Comparison of ENCODE assay signal across 24 cellular contexts in genomic region chr2:86498468-86499260, GRCh38. TPM values are rescaled to one million over a fixed set of nuclear protein-coding genes. Genes with fewer than 3 reads are reported as not detected.
A peak's percentile ranks its signal among the peaks of the same experiment; 100 is the strongest.
DNase-seq lines count a peak whose midpoint lies in the region; ATAC-seq, FAIRE-seq and TF ChIP-seq lines count a peak whose summit lies in the region.
"Had no signal": no experiment of that assay in that cellular context is flagged by ENCODE, and none has a peak within 500 bp of the region (broad histone marks: within the 10 kb centered on the region; RNA-seq: fewer than 3 reads in every experiment).

No MANE protein-coding gene starts in this region.

- H3K9me3 Mint-ChIP-seq in memory B cell, result peaks cover 22% of the 10 kb centered on the region

- ATAC-seq in memory B cell (ENCODE audit: low read depth) (peak; percentile 26), GM18858 (IDR thresholded peaks at IDR 0.05; ENCODE audit: unreplicated experiment) (no peak)
- ATAC-seq: CD8-positive, alpha-beta T cell; left colon; stimulated activated effector memory CD8-positive, alpha-beta T cell treated with anti-CD3 and anti-CD28 coated beads, Interleukin-12 subunit alpha, Interleukin-12 subunit beta, amount 100 ng/mL, for 72 hours; T-cell had no signal

- peaks cover 5% of the 10 kb centered on the region for H3K36me3 ChIP-seq in bronchial epithelial cell (ENCODE audit: control insufficient read depth, insufficient read depth, low read length)
- H3K36me3 ChIP-seq in Peyer's patch, result peaks cover 0 to 93% (median 3%) of the 10 kb centered on the region in 3 donors
- H3K36me3 ChIP-seq: uterus had no signal

- no peaks in the 10 kb centered on the region for H3K27me3 Mint-ChIP-seq in memory B cell
- H3K27me3 Mint-ChIP-seq: activated CD4-positive, alpha-beta T cell treated with anti-CD3 and anti-CD28 coated beads for 36 hours; activated naive CD8-positive, alpha-beta T cell treated with anti-CD3 and anti-CD28 coated beads for 36 hours; progenitor cell of endocrine pancreas; T-cell had no signal

- TF ChIP-seq CTCF in bronchial epithelial cell (IDR thresholded peaks at IDR 0.05; ENCODE audit: insufficient read depth, low read length, severe bottlenecking) (no peak), Peyer's patch (IDR thresholded peaks at IDR 0.05) (no peak)

- no peak overlapping the region for H3K27ac Mint-ChIP-seq in memory B cell
- H3K27ac Mint-ChIP-seq: activated T-helper 1 cell treated with anti-CD3 and anti-CD28 coated beads, Interleukin-12 subunit alpha, Interleukin-12 subunit beta, Interleukin-2, Interleukin-4 antibody, amounts not matched to agents 30 ng/mL and 10 ng/mL and 1 ng/mL, durations not matched to agents 14 hours and 24 hours and 36 hours; progenitor cell of endocrine pancreas; stimulated activated effector memory CD8-positive, alpha-beta T cell treated with anti-CD3 and anti-CD28 coated beads, Interleukin-12 subunit alpha, Interleukin-12 subunit beta, amount 100 ng/mL, for 72 hours had no signal

- no peak overlapping the region for H3K4me3 ChIP-seq in bronchial epithelial cell (ENCODE audit: low read depth, low read length)
- no peak overlapping the region for H3K4me3 ChIP-seq in Peyer's patch
- H3K4me3 ChIP-seq: suprapubic skin, uterus had no signal

- H3K4me1 ChIP-seq in Peyer's patch, result no peaks in the 10 kb centered on the region
- H3K4me1 ChIP-seq: suprapubic skin, uterus had no signal

- H3K27ac ChIP-seq in Peyer's patch, result no peak overlapping the region
- H3K27ac ChIP-seq: suprapubic skin, uterus had no signal

- H3K36me3 Mint-ChIP-seq in memory B cell, result peaks cover 89% of the 10 kb centered on the region

- H3K4me1 Mint-ChIP-seq in memory B cell, result peaks cover 2% of the 10 kb centered on the region

- DNase-seq in DMS53 (lab: John Stamatoyannopoulos, UW) (peak; percentile 53), HT1080 (ENCODE audit: low read depth) (peak; percentile 12), bronchial epithelial cell (ENCODE audit: low read depth) (peak; percentile 95), memory B cell (ENCODE audit: low spot score in 2 of 2) (no peak), NCI-H2196 treated with DMSO at 0.1 percent for 48 hours (lab: John Stamatoyannopoulos, UW; ENCODE audit: unreplicated experiment) (no peak), Peyer's patch (no peak)
- DNase-seq: activated CD4-positive, alpha-beta T cell treated with anti-CD3 and anti-CD28 coated beads for 36 hours; activated naive CD8-positive, alpha-beta T cell treated with anti-CD3 and anti-CD28 coated beads for 36 hours; CD8-positive, alpha-beta T cell; effector CD8-positive, alpha-beta T cell; Karpas-422; left colon; NCI-H1092; NCI-H187 treated with DMSO at 0.1 percent for 48 hours; NCI-H345; NCI-H82; SIG-M5; T-cell; uterus had no signal

- H3K9me3 ChIP-seq in Peyer's patch, result peaks cover 0 to 14% (median 7%) of the 10 kb centered on the region in 4 donors
- H3K9me3 ChIP-seq: suprapubic skin, uterus had no signal

- H3K4me3 Mint-ChIP-seq in memory B cell, result no peak overlapping the region
- H3K4me3 Mint-ChIP-seq: activated CD4-positive, alpha-beta T cell treated with anti-CD3 and anti-CD28 coated beads for 36 hours; activated naive CD8-positive, alpha-beta T cell treated with anti-CD3 and anti-CD28 coated beads for 36 hours; activated T-helper 1 cell treated with anti-CD3 and anti-CD28 coated beads, Interleukin-12 subunit alpha, Interleukin-12 subunit beta, Interleukin-2, Interleukin-4 antibody, amounts not matched to agents 30 ng/mL and 10 ng/mL and 1 ng/mL, durations not matched to agents 14 hours and 24 hours and 36 hours; CD8-positive, alpha-beta T cell; stimulated activated effector memory CD8-positive, alpha-beta T cell treated with anti-CD3 and anti-CD28 coated beads, Interleukin-12 subunit alpha, Interleukin-12 subunit beta, amount 100 ng/mL, for 72 hours; T-cell had no signal

- no peak for TF ChIP-seq POLR2A in Peyer's patch (IDR thresholded peaks at IDR 0.05)

- no peak for FAIRE-seq in bronchial epithelial cell (lab: Jason Lieb, UNC)

- no peaks in the 10 kb centered on the region for H3K27me3 ChIP-seq in bronchial epithelial cell (ENCODE audit: control insufficient read depth, insufficient read depth, low read length)
- no peaks in the 10 kb centered on the region for H3K27me3 ChIP-seq in Peyer's patch
- H3K27me3 ChIP-seq: suprapubic skin, uterus had no signal

RNA-seq across cellular contexts. Expression of gene KDM3A, which starts 57.5 kb away (rescaled TPM):
- total RNA-seq in HT1080 (2014; rRNA removed; shearing (Covaris generic)), result 13.7 and 14.8 TPM in 2 replicates
- polyA plus RNA-seq in HT1080 (2015; cell fraction: cytosol; rRNA removed), result 20.3 and 25.2 TPM in 2 replicates
- polyA plus RNA-seq in HT1080 (2015; cell fraction: nucleus; rRNA removed), result 83.5 and 89.8 TPM in 2 replicates
- 27.4 and 47.5 TPM in 2 replicates for total RNA-seq in bronchial epithelial cell
- 10 to 100 TPM; 42.9 to 93.1 (median 61.1) TPM for total RNA-seq in Peyer's patch

Comparison
In these comparisons a context has a peak if more than half of its experiments do, and no peak if none do; other contexts are left out.
1. DNase-seq: peak in DMS53 (single experiment), HT1080 (single experiment) and bronchial epithelial cell (single experiment); none in memory B cell (0 of 2), NCI-H2196 treated with DMSO at 0.1 percent for 48 hours (single experiment) and Peyer's patch (0 of 3).